25 cellular contexts compared by ENCODE assay signal in genomic region chr11:3623126-3623525, GRCh38. TPM values are rescaled to one million over a fixed set of nuclear protein-coding genes. Genes with fewer than 3 reads are reported as not detected.
"Had no signal": no experiment of that assay in that cellular context is flagged by ENCODE, and none has a peak within 500 bp of the region (broad histone marks: within the 10 kb centered on the region; RNA-seq: fewer than 3 reads in every experiment).

No MANE protein-coding gene starts in this region.

- H3K27me3 Mint-ChIP-seq: memory B cell had no signal

- H3K9me3 ChIP-seq: esophagus muscularis mucosa, gastrocnemius medialis, testis, vagina had no signal

- ATAC-seq: gastrocnemius medialis had no signal

- H3K36me3 Mint-ChIP-seq: activated naive CD8-positive, alpha-beta T cell treated with anti-CD3 and anti-CD28 coated beads, Interleukin-2, amount 10 ng/mL, durations not matched to agents 7 days and 5 days; memory B cell had no signal

- H3K4me3 ChIP-seq: coronary artery, esophagus muscularis mucosa, gastrocnemius medialis, testis, vagina had no signal

- H3K4me1 ChIP-seq: esophagus muscularis mucosa, gastrocnemius medialis, testis, vagina had no signal

- H3K36me3 ChIP-seq: esophagus muscularis mucosa, gastrocnemius medialis, vagina had no signal

- H3K27ac ChIP-seq: coronary artery, esophagus muscularis mucosa, gastrocnemius medialis, testis, vagina had no signal

- H3K27ac Mint-ChIP-seq: activated naive CD4-positive, alpha-beta T cell treated with anti-CD3 and anti-CD28 coated beads for 36 hours; activated naive CD8-positive, alpha-beta T cell treated with anti-CD3 and anti-CD28 coated beads, Interleukin-2, amount 10 ng/mL, durations not matched to agents 7 days and 5 days; activated T-cell treated with anti-CD3 and anti-CD28 coated beads, Interleukin-2, amount 50 U/mL, for 72 hours; memory B cell; nephron had no signal

- DNase-seq: activated CD4-positive, alpha-beta T cell treated with anti-CD3 and anti-CD28 coated beads for 4 hours; activated CD4-positive, alpha-beta T cell treated with anti-CD3 and anti-CD28 coated beads, Interleukin-2, amount 50 U/mL, for 48 hours; activated CD4-positive, CD25-positive, alpha-beta regulatory T cell; activated effector memory CD4-positive, alpha-beta T cell treated with Interleukin-2 at 50 U/mL for 16 hours; activated naive CD4-positive, alpha-beta T cell treated with anti-CD3 and anti-CD28 coated beads for 36 hours; activated T-cell treated with anti-CD3 and anti-CD28 coated beads, Interleukin-2, amount 50 U/mL, for 72 hours; amygdala; gastrocnemius medialis; head of caudate nucleus; hypothalamus; nucleus accumbens; stimulated activated CD4-positive, alpha-beta T cell treated with anti-CD3 and anti-CD28 coated beads, Interleukin-4, amount 100 ng/mL, for 1 hour; stimulated activated naive CD4-positive, alpha-beta T cell; testis; trophoblast cell had no signal

- H3K4me3 Mint-ChIP-seq: activated naive CD4-positive, alpha-beta T cell treated with anti-CD3 and anti-CD28 coated beads for 36 hours; activated naive CD8-positive, alpha-beta T cell treated with anti-CD3 and anti-CD28 coated beads, Interleukin-2, amount 10 ng/mL, durations not matched to agents 7 days and 5 days; activated T-cell treated with anti-CD3 and anti-CD28 coated beads, Interleukin-2, amount 50 U/mL, for 72 hours; memory B cell; nephron had no signal

- H3K9me3 Mint-ChIP-seq: activated naive CD4-positive, alpha-beta T cell treated with anti-CD3 and anti-CD28 coated beads for 36 hours; activated naive CD8-positive, alpha-beta T cell treated with anti-CD3 and anti-CD28 coated beads, Interleukin-2, amount 10 ng/mL, durations not matched to agents 7 days and 5 days; activated T-cell treated with anti-CD3 and anti-CD28 coated beads, Interleukin-2, amount 50 U/mL, for 72 hours; memory B cell; nephron had no signal

- H3K27me3 ChIP-seq: esophagus muscularis mucosa, gastrocnemius medialis, testis, vagina had no signal

- H3K4me1 Mint-ChIP-seq: nephron had no signal

RNA-seq across cellular contexts. Expression of gene ART5, which starts 18.7 kb away (rescaled TPM):
- total RNA-seq: activated naive CD4-positive, alpha-beta T cell treated with anti-CD3 and anti-CD28 coated beads for 36 hours; activated naive CD8-positive, alpha-beta T cell treated with anti-CD3 and anti-CD28 coated beads, Interleukin-2, amount 10 ng/mL, durations not matched to agents 7 days and 5 days; activated T-cell treated with anti-CD3 and anti-CD28 coated beads, Interleukin-2, amount 50 U/mL, for 72 hours; bronchial epithelial cell; mononuclear cell; renal cortical epithelial cell had no signal
- polyA plus RNA-seq: liver had no signal

RNA-seq across cellular contexts. Expression of gene ART1, which starts 21.8 kb away (rescaled TPM):
- total RNA-seq: activated naive CD4-positive, alpha-beta T cell treated with anti-CD3 and anti-CD28 coated beads for 36 hours; activated naive CD8-positive, alpha-beta T cell treated with anti-CD3 and anti-CD28 coated beads, Interleukin-2, amount 10 ng/mL, durations not matched to agents 7 days and 5 days; activated T-cell treated with anti-CD3 and anti-CD28 coated beads, Interleukin-2, amount 50 U/mL, for 72 hours; bronchial epithelial cell; esophagus muscularis mucosa; liver; mononuclear cell; renal cortical epithelial cell; vagina had no signal
- polyA plus RNA-seq: liver had no signal

RNA-seq across cellular contexts. Expression of gene CHRNA10, which starts 48.1 kb away (rescaled TPM):
- total RNA-seq: vagina had no signal
